ENCODE assay signal across 1 cellular context in genomic region chr5:83076742-83077661, GRCh38.
TF ChIP-seq lines count a peak whose summit lies in the region.

A gene with protein sequence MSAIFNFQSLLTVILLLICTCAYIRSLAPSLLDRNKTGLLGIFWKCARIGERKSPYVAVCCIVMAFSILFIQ (minus strand): TSS chr5:83077394. CDS start chr5:83077323, 71 bp downstream.
XRCC4 (plus strand) TSS chr5:83077547; CDS start chr5:83104920, 27,373 bp downstream.

TF ChIP-seq in HepG2, 621 proteins besides CTCF, POLR2A, EP300 and RAD21 (continued from another document and continues in another):
- TF ChIP-seq, protein P1, sequence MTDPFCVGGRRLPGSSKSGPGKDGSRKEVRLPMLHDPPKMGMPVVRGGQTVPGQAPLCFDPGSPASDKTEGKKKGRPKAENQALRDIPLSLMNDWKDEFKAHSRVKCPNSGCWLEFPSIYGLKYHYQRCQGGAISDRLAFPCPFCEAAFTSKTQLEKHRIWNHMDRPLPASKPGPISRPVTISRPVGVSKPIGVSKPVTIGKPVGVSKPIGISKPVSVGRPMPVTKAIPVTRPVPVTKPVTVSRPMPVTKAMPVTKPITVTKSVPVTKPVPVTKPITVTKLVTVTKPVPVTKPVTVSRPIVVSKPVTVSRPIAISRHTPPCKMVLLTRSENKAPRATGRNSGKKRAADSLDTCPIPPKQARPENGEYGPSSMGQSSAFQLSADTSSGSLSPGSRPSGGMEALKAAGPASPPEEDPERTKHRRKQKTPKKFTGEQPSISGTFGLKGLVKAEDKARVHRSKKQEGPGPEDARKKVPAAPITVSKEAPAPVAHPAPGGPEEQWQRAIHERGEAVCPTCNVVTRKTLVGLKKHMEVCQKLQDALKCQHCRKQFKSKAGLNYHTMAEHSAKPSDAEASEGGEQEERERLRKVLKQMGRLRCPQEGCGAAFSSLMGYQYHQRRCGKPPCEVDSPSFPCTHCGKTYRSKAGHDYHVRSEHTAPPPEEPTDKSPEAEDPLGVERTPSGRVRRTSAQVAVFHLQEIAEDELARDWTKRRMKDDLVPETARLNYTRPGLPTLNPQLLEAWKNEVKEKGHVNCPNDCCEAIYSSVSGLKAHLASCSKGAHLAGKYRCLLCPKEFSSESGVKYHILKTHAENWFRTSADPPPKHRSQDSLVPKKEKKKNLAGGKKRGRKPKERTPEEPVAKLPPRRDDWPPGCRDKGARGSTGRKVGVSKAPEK (CRISPR knock-in tag; IDR thresholded peaks at IDR 0.05; ENCODE audit: borderline replicate concordance): no peak
- TF ChIP-seq GABPA (IDR thresholded peaks at IDR 0.05; ENCODE audit: low read depth, low read length) (peak; percentile 86), GABPA (CRISPR knock-in tag; IDR thresholded peaks at IDR 0.05; ENCODE audit: low read depth) (peak; percentile 97), ARNTL (CRISPR knock-in tag; IDR thresholded peaks at IDR 0.05) (0 out of 2 replicates have a peak, but pooled peaks have one; percentile 23), SALL2 (CRISPR knock-in tag; IDR thresholded peaks at IDR 0.05) (no peak), ZNF75D (CRISPR knock-in tag; IDR thresholded peaks at IDR 0.05; ENCODE audit: borderline replicate concordance) (no peak), XBP1 (CRISPR knock-in tag; IDR thresholded peaks at IDR 0.05) (0 out of 2 replicates have a peak, but pooled peaks have one; percentile 49), ZNF451 (CRISPR knock-in tag; IDR thresholded peaks at IDR 0.05) (no peak), TARDBP (CRISPR knock-in tag; IDR thresholded peaks at IDR 0.05) (peak; percentile 65), NFE2L1 (CRISPR knock-in tag; IDR thresholded peaks at IDR 0.05; ENCODE audit: borderline replicate concordance) (no peak), PATZ1 (CRISPR knock-in tag; IDR thresholded peaks at IDR 0.05) (no peak; the same call in 1 of the 2 replicates), ELF4 (CRISPR knock-in tag; IDR thresholded peaks at IDR 0.05; ENCODE audit: borderline replicate concordance) (peak; percentile 99), ZNF687 (CRISPR knock-in tag; IDR thresholded peaks at IDR 0.05) (peak; percentile 82), ZSCAN12 (CRISPR knock-in tag; IDR thresholded peaks at IDR 0.05) (0 out of 2 replicates have a peak, but pooled peaks have one; percentile 33), IRF2 (CRISPR knock-in tag; IDR thresholded peaks at IDR 0.05) (no peak; the same call in 1 of the 2 replicates), GTF2F1 (IDR thresholded peaks at IDR 0.05; ENCODE audit: low read length) (0 out of 2 replicates have a peak, but pooled peaks have one; percentile 23), ZFP37 (CRISPR knock-in tag; IDR thresholded peaks at IDR 0.05; ENCODE audit: borderline replicate concordance) (no peak), TCF7L2 (IDR thresholded peaks at IDR 0.05; ENCODE audit: low read depth, low read length) (no peak), BRCA1 (CRISPR knock-in tag; IDR thresholded peaks at IDR 0.05) (no peak), ZNF567 (CRISPR knock-in tag; IDR thresholded peaks at IDR 0.05; ENCODE audit: borderline replicate concordance) (no peak), SP2 (CRISPR knock-in tag; IDR thresholded peaks at IDR 0.05) (peak; percentile 96), ZNF124 (CRISPR knock-in tag; IDR thresholded peaks at IDR 0.05) (no peak), HMGA1 (CRISPR knock-in tag; conservative IDR thresholded peaks at IDR 0.05) (no peak), ZGPAT (CRISPR knock-in tag; IDR thresholded peaks at IDR 0.05) (peak; percentile 58), ZNF17 (CRISPR knock-in tag; IDR thresholded peaks at IDR 0.05) (no peak), EZH2 (conservative IDR thresholded peaks at IDR 0.05; ENCODE audit: low read depth, low read length) (no peak), ZBTB4 (CRISPR knock-in tag; IDR thresholded peaks at IDR 0.05; ENCODE audit: borderline replicate concordance) (no peak)
- TF ChIP-seq, protein P2, sequence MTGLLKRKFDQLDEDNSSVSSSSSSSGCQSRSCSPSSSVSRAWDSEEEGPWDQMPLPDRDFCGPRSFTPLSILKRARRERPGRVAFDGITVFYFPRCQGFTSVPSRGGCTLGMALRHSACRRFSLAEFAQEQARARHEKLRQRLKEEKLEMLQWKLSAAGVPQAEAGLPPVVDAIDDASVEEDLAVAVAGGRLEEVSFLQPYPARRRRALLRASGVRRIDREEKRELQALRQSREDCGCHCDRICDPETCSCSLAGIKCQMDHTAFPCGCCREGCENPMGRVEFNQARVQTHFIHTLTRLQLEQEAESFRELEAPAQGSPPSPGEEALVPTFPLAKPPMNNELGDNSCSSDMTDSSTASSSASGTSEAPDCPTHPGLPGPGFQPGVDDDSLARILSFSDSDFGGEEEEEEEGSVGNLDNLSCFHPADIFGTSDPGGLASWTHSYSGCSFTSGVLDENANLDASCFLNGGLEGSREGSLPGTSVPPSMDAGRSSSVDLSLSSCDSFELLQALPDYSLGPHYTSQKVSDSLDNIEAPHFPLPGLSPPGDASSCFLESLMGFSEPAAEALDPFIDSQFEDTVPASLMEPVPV (CRISPR knock-in tag; IDR thresholded peaks at IDR 0.05): peak; percentile 69; the same call in 1 of the 2 replicates
- TF ChIP-seq, protein P3, sequence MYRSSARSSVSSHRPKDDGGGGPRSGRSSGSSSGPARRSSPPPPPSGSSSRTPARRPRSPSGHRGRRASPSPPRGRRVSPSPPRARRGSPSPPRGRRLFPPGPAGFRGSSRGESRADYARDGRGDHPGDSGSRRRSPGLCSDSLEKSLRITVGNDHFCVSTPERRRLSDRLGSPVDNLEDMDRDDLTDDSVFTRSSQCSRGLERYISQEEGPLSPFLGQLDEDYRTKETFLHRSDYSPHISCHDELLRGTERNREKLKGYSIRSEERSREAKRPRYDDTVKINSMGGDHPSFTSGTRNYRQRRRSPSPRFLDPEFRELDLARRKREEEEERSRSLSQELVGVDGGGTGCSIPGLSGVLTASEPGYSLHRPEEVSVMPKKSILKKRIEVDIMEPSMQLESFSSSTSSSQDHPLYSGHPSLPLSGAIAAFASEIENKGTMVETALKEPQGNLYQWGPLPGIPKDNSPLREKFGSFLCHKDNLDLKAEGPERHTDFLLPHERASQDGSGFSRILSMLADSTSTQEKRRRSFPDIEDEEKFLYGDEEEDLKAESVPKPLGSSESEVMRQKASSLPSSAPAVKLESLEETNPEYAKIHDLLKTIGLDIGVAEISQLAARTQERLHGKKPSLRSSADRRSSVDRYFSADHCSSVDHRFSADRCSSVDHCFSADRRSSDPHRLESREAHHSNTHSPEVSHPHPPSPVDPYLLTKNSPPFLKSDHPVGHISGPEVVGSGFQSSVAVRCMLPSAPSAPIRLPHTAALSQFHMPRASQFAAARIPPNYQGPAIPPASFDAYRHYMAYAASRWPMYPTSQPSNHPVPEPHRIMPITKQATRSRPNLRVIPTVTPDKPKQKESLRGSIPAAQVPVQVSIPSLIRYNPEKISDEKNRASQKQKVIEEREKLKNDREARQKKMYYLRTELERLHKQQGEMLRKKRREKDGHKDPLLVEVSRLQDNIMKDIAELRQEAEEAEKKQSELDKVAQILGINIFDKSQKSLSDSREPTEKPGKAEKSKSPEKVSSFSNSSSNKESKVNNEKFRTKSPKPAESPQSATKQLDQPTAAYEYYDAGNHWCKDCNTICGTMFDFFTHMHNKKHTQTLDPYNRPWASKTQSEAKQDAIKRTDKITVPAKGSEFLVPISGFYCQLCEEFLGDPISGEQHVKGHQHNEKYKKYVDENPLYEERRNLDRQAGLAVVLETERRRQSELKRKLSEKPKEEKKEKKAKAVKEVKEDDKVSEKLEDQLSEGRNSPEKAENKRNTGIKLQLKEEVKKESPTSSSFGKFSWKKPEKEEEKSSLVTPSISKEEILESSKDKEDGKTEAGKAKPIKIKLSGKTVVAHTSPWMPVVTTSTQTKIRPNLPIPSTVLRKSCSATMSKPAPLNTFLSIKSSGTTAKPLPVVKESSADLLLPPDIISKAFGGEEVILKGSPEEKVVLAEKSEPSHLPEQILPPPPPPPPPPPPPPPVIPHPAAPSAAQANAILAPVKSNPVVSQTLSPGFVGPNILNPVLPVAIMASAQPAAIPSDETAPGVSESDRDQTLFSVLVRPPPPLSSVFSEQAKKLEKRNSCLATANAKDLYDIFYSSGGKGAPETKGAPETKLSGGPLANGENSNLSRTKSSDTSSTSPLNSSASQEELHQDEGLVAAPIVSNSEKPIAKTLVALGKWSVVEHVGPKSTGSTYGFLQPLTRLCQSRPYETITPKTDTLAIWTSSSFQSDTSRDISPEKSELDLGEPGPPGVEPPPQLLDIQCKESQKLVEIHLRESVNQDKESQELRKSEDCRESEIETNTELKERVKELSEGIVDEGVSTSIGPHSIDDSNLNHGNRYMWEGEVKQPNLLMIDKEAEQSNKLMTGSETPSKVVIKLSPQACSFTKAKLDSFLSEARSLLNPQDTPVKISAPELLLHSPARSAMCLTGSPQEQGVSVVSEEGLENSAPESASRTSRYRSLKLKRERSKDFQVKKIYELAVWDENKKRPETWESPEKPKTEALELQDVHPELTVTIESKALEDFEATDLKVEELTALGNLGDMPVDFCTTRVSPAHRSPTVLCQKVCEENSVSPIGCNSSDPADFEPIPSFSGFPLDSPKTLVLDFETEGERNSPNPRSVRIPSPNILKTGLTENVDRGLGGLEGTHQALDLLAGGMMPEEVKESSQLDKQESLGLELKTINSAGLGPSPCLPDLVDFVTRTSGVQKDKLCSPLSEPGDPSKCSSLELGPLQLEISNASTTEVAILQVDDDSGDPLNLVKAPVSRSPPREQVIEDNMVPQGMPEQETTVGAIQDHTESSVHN (CRISPR knock-in tag; IDR thresholded peaks at IDR 0.05): no peak
